ENCODE assay signal across 31 cellular contexts in the genomic region with DNA sequence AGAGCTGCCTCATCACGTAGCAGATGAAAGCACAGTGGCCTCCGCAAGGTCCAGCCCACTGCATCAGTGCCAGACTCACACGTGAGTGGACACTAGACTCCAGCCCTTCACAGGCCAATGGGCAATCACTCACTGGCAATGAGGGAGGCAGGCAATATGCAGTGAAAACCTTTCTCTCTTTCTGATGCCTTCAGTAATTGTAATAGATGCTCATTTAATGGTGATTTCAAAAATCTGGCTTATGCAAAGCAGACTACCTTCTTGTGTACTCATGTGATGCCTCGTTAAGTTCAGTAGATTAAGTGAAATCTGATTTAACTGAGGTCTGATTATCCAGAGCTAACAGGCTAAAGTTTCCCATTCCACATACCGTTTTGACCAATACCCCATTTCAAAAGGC.
"Had no signal": no experiment of that assay in that cellular context is flagged by ENCODE, and none has a peak within 500 bp of the region (broad histone marks: within the 10 kb centered on the region; RNA-seq: fewer than 3 reads in every experiment).

No MANE protein-coding gene starts in this region.

- H3K4me1 Mint-ChIP-seq: activated B cell treated with CpG ODN at 0.5 μM for 24 hours; activated naive CD8-positive, alpha-beta T cell treated with anti-CD3 and anti-CD28 coated beads for 36 hours had no signal

- H3K9me3 Mint-ChIP-seq: activated B cell treated with CpG ODN at 0.5 μM for 24 hours; activated CD4-positive, alpha-beta memory T cell treated with anti-CD3 and anti-CD28 coated beads for 36 hours; activated naive CD8-positive, alpha-beta T cell treated with anti-CD3 and anti-CD28 coated beads for 36 hours had no signal

- H2AFZ ChIP-seq: PC-9 had no signal

- H3K27me3 Mint-ChIP-seq: activated CD4-positive, alpha-beta memory T cell treated with anti-CD3 and anti-CD28 coated beads for 36 hours had no signal

- H3K27ac Mint-ChIP-seq: activated B cell treated with CpG ODN at 0.5 μM for 24 hours; activated CD4-positive, alpha-beta memory T cell treated with anti-CD3 and anti-CD28 coated beads for 36 hours; activated naive CD8-positive, alpha-beta T cell treated with anti-CD3 and anti-CD28 coated beads for 36 hours had no signal

- H3K27ac ChIP-seq: VCaP had no signal

- H3K4me3 Mint-ChIP-seq: activated B cell treated with CpG ODN at 0.5 μM for 24 hours; activated CD4-positive, alpha-beta memory T cell treated with anti-CD3 and anti-CD28 coated beads for 36 hours; activated naive CD8-positive, alpha-beta T cell treated with anti-CD3 and anti-CD28 coated beads for 36 hours had no signal

- H3K36me3 Mint-ChIP-seq: activated CD4-positive, alpha-beta memory T cell treated with anti-CD3 and anti-CD28 coated beads for 36 hours; activated naive CD8-positive, alpha-beta T cell treated with anti-CD3 and anti-CD28 coated beads for 36 hours had no signal

- H3K4me2 ChIP-seq: PC-9 had no signal

- FAIRE-seq: RCC 7860 had no signal

- H3K4me3 ChIP-seq: PC-9 had no signal

- DNase-seq: activated B cell treated with CpG ODN at 0.5 μM for 24 hours; activated CD4-positive, alpha-beta memory T cell treated with anti-CD3 and anti-CD28 coated beads for 36 hours; activated CD4-positive, alpha-beta T cell treated with anti-CD3 and anti-CD28 coated beads for 4 hours; activated CD4-positive, alpha-beta T cell treated with anti-CD3 and anti-CD28 coated beads, Interleukin-2, amount 50 U/mL, for 1 hour; activated CD4-positive, CD25-positive, alpha-beta regulatory T cell treated with anti-CD3 and anti-CD28 coated beads, Interleukin-2, amount 50 U/mL, for 72 hours; activated CD8-positive, alpha-beta memory T cell treated with anti-CD3 and anti-CD28 coated beads, Interleukin-2, amount 50 U/mL, for 4 hours; activated effector memory CD4-positive, alpha-beta T cell treated with Interleukin-2 at 50 U/mL for 16 hours; activated naive CD4-positive, alpha-beta T cell treated with anti-CD3 and anti-CD28 coated beads, Interleukin-2, amount 50 U/mL, for 16 hours; activated naive CD8-positive, alpha-beta T cell treated with anti-CD3 and anti-CD28 coated beads for 36 hours; activated T-cell treated with anti-CD3 and anti-CD28 coated beads, Interleukin-2, amount 50 U/mL, for 48 hours; amniotic stem cell; aorta; NCI-H1105 treated with DMSO at 0.1 percent for 48 hours; NCI-H1436; NCI-H1694; NCI-H1930; NCI-H2081 treated with DMSO at 0.1 percent for 48 hours; NCI-H345; NCI-H524 treated with DMSO at 0.1 percent for 48 hours; NCI-H748 treated with DMSO at 0.1 percent for 48 hours; NK-92 treated with Interleukin-12 subunit alpha and Interleukin-12 subunit beta, amount 100 ng/mL, for 24 hours; PC-9; SIG-M5; SW 1271; T-helper 1 cell; T-helper 2 cell; T-helper 9 cell had no signal

- ATAC-seq: Right ventricle myocardium inferior, SK-N-SH treated with all-trans-retinoic acid at 6 μM for 48 hours had no signal
